Comparison of ENCODE assay signal across 1 cellular context in the genomic region with DNA sequence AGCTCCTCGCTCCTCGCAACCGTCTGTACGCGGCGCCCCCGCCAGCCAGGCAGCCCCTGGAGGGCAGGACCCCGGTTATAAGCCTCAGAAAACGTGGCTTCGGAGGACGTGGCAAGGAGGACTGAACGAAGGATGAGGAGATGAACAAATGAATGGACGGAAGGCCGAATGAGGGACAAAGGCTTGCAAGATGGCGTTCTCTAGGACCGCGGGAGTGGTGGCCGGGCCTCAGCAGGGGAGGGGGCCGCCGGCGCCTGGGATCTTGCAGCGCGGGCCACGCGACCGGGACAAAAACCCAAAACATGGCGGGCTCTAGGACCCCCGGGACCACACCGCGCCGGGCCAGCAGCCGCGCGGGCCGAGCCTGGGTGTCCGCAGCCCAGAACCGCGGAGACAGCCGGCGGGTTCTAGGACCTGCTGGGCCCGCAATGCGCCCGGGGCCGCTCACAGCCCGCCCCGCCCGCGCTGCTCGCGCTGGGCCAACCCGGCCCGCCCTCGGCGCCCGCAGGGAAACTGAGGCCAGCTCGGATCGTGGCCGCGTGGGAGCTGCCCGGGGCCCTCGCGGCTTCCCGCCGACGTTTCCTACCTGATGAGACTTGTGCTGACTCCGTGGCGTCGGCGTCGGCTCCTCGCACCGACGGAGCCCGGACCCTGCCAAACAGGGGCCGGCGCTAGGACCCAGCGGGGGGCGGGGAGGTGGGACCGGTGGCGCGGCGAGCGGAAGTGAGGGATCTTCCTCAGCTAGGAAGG.
TF ChIP-seq lines count a peak whose summit lies in the region.

No MANE protein-coding gene starts in this region.

TF ChIP-seq in HepG2, 621 proteins besides CTCF, POLR2A, EP300 and RAD21 (continued from another document and continues in another):
- TF ChIP-seq ZFP91 (CRISPR knock-in tag; IDR thresholded peaks at IDR 0.05; ENCODE audit: borderline replicate concordance) (peak; percentile 41; the same call in 1 of the 2 replicates), ZFP90 (CRISPR knock-in tag; IDR thresholded peaks at IDR 0.05; ENCODE audit: borderline replicate concordance) (peak; percentile 73), FLYWCH1 (CRISPR knock-in tag; IDR thresholded peaks at IDR 0.05) (0 out of 2 replicates have a peak, but pooled peaks have one; percentile 70), HBP1 (CRISPR knock-in tag; IDR thresholded peaks at IDR 0.05; ENCODE audit: low read depth) (peak; percentile 99), ATF5 (CRISPR knock-in tag; IDR thresholded peaks at IDR 0.05; ENCODE audit: low read depth) (no peak), RXRA (CRISPR knock-in tag; IDR thresholded peaks at IDR 0.05) (no peak; the same call in 1 of the 2 replicates), JUND (CRISPR knock-in tag; IDR thresholded peaks at IDR 0.05) (peak; percentile 35; the same call in 1 of the 2 replicates), ZNF331 (CRISPR knock-in tag; IDR thresholded peaks at IDR 0.05) (peak; percentile 49; the same call in 1 of the 2 replicates), GATAD2A (CRISPR knock-in tag; IDR thresholded peaks at IDR 0.05) (no peak; the same call in 1 of the 2 replicates), IKZF4 (CRISPR knock-in tag; IDR thresholded peaks at IDR 0.05; ENCODE audit: borderline replicate concordance, low read depth, not compliant biosample characterization) (peak; percentile 55), ZNF414 (CRISPR knock-in tag; IDR thresholded peaks at IDR 0.05) (peak; percentile 54), ZNF124 (CRISPR knock-in tag; IDR thresholded peaks at IDR 0.05) (peak; percentile 57; the same call in 1 of the 2 replicates), ZNF563 (CRISPR knock-in tag; IDR thresholded peaks at IDR 0.05) (peak; percentile 88), ZNF350 (CRISPR knock-in tag; IDR thresholded peaks at IDR 0.05; ENCODE audit: borderline replicate concordance, low read depth) (0 out of 2 replicates have a peak, but pooled peaks have one; percentile 41), CREB1 (IDR thresholded peaks at IDR 0.05) (no peak), CREB1 (CRISPR knock-in tag; IDR thresholded peaks at IDR 0.05) (no peak), ZNF263 (CRISPR knock-in tag; IDR thresholded peaks at IDR 0.05) (peak; percentile 15; the same call in 1 of the 2 replicates), FOXJ3 (CRISPR knock-in tag; IDR thresholded peaks at IDR 0.05; ENCODE audit: borderline replicate concordance) (peak; percentile 58; the same call in 1 of the 2 replicates), NFKB2 (CRISPR knock-in tag; IDR thresholded peaks at IDR 0.05; ENCODE audit: borderline replicate concordance) (peak; percentile 69), FOXO1 (CRISPR knock-in tag; IDR thresholded peaks at IDR 0.05) (peak; percentile 29; the same call in 1 of the 2 replicates), ZNF619 (CRISPR knock-in tag; IDR thresholded peaks at IDR 0.05) (peak; percentile 60; the same call in 1 of the 2 replicates), ZFY (CRISPR knock-in tag; IDR thresholded peaks at IDR 0.05) (peak; percentile 90), NFRKB (IDR thresholded peaks at IDR 0.05) (no peak), YY1 (IDR thresholded peaks at IDR 0.05; ENCODE audit: insufficient read depth, insufficient replicate concordance, low read depth, low read length) (peak; percentile 84), ZNF598 (CRISPR knock-in tag; IDR thresholded peaks at IDR 0.05; ENCODE audit: borderline replicate concordance) (peak; percentile 18; the same call in 1 of the 2 replicates), BRCA1 (CRISPR knock-in tag; IDR thresholded peaks at IDR 0.05) (peak; percentile 92; the same call in 1 of the 2 replicates), ZNF691 (CRISPR knock-in tag; IDR thresholded peaks at IDR 0.05; ENCODE audit: borderline replicate concordance, low read depth) (no peak; the same call in none of the 2 replicates), JUN (CRISPR knock-in tag; IDR thresholded peaks at IDR 0.05) (0 out of 2 replicates have a peak, but pooled peaks have one; percentile 56), ZNF839 (CRISPR knock-in tag; IDR thresholded peaks at IDR 0.05; ENCODE audit: borderline replicate concordance) (peak; percentile 59; the same call in 1 of the 2 replicates), ARNT2 (CRISPR knock-in tag; IDR thresholded peaks at IDR 0.05; ENCODE audit: low read depth) (peak; percentile 30; the same call in 1 of the 2 replicates), KAT8 (CRISPR knock-in tag; IDR thresholded peaks at IDR 0.05) (peak; percentile 43; the same call in 1 of the 2 replicates), RBM22 (optimal IDR thresholded peaks at IDR 0.05; ENCODE audit: low read length) (peak; percentile 29), HOXA3 (CRISPR knock-in tag; IDR thresholded peaks at IDR 0.05) (peak; percentile 84), MXI1 (IDR thresholded peaks at IDR 0.05; ENCODE audit: borderline replicate concordance, low read depth, low read length) (peak; percentile 47; the same call in 2 of the 3 replicates), SPEN (CRISPR knock-in tag; IDR thresholded peaks at IDR 0.05; ENCODE audit: low read depth) (peak; percentile 79), CCAR2 (optimal IDR thresholded peaks at IDR 0.05; ENCODE audit: low read depth, low read length) (peak; percentile 27), FOXK1 (CRISPR knock-in tag; IDR thresholded peaks at IDR 0.05; ENCODE audit: borderline replicate concordance, low read depth) (peak; percentile 41; the same call in 1 of the 2 replicates), ZNF138 (CRISPR knock-in tag; IDR thresholded peaks at IDR 0.05; ENCODE audit: low read depth) (peak; percentile 65), ESRRA (CRISPR knock-in tag; IDR thresholded peaks at IDR 0.05; ENCODE audit: low read depth) (peak; percentile 59; the same call in 1 of the 2 replicates), ZNF816 (CRISPR knock-in tag; IDR thresholded peaks at IDR 0.05; ENCODE audit: borderline replicate concordance) (no peak)
- TF ChIP-seq, protein P1, sequence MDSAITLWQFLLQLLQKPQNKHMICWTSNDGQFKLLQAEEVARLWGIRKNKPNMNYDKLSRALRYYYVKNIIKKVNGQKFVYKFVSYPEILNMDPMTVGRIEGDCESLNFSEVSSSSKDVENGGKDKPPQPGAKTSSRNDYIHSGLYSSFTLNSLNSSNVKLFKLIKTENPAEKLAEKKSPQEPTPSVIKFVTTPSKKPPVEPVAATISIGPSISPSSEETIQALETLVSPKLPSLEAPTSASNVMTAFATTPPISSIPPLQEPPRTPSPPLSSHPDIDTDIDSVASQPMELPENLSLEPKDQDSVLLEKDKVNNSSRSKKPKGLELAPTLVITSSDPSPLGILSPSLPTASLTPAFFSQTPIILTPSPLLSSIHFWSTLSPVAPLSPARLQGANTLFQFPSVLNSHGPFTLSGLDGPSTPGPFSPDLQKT (CRISPR knock-in tag; IDR thresholded peaks at IDR 0.05; ENCODE audit: borderline replicate concordance) = peak; percentile 41; the same call in 1 of the 2 replicates
- TF ChIP-seq, protein P2, sequence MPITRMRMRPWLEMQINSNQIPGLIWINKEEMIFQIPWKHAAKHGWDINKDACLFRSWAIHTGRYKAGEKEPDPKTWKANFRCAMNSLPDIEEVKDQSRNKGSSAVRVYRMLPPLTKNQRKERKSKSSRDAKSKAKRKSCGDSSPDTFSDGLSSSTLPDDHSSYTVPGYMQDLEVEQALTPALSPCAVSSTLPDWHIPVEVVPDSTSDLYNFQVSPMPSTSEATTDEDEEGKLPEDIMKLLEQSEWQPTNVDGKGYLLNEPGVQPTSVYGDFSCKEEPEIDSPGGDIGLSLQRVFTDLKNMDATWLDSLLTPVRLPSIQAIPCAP (CRISPR knock-in tag; IDR thresholded peaks at IDR 0.05; ENCODE audit: low read depth) = no peak
- TF ChIP-seq, protein P3, sequence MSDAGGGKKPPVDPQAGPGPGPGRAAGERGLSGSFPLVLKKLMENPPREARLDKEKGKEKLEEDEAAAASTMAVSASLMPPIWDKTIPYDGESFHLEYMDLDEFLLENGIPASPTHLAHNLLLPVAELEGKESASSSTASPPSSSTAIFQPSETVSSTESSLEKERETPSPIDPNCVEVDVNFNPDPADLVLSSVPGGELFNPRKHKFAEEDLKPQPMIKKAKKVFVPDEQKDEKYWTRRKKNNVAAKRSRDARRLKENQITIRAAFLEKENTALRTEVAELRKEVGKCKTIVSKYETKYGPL (CRISPR knock-in tag; IDR thresholded peaks at IDR 0.05) = peak; percentile 14; the same call in 1 of the 2 replicates
- TF ChIP-seq, protein P4, sequence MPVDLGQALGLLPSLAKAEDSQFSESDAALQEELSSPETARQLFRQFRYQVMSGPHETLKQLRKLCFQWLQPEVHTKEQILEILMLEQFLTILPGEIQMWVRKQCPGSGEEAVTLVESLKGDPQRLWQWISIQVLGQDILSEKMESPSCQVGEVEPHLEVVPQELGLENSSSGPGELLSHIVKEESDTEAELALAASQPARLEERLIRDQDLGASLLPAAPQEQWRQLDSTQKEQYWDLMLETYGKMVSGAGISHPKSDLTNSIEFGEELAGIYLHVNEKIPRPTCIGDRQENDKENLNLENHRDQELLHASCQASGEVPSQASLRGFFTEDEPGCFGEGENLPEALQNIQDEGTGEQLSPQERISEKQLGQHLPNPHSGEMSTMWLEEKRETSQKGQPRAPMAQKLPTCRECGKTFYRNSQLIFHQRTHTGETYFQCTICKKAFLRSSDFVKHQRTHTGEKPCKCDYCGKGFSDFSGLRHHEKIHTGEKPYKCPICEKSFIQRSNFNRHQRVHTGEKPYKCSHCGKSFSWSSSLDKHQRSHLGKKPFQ (CRISPR knock-in tag; IDR thresholded peaks at IDR 0.05; ENCODE audit: insufficient replicate concordance) = peak; percentile 79
- TF ChIP-seq, protein P5, sequence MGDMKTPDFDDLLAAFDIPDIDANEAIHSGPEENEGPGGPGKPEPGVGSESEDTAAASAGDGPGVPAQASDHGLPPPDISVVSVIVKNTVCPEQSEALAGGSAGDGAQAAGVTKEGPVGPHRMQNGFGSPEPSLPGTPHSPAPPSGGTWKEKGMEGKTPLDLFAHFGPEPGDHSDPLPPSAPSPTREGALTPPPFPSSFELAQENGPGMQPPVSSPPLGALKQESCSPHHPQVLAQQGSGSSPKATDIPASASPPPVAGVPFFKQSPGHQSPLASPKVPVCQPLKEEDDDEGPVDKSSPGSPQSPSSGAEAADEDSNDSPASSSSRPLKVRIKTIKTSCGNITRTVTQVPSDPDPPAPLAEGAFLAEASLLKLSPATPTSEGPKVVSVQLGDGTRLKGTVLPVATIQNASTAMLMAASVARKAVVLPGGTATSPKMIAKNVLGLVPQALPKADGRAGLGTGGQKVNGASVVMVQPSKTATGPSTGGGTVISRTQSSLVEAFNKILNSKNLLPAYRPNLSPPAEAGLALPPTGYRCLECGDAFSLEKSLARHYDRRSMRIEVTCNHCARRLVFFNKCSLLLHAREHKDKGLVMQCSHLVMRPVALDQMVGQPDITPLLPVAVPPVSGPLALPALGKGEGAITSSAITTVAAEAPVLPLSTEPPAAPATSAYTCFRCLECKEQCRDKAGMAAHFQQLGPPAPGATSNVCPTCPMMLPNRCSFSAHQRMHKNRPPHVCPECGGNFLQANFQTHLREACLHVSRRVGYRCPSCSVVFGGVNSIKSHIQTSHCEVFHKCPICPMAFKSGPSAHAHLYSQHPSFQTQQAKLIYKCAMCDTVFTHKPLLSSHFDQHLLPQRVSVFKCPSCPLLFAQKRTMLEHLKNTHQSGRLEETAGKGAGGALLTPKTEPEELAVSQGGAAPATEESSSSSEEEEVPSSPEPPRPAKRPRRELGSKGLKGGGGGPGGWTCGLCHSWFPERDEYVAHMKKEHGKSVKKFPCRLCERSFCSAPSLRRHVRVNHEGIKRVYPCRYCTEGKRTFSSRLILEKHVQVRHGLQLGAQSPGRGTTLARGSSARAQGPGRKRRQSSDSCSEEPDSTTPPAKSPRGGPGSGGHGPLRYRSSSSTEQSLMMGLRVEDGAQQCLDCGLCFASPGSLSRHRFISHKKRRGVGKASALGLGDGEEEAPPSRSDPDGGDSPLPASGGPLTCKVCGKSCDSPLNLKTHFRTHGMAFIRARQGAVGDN (CRISPR knock-in tag; IDR thresholded peaks at IDR 0.05) = peak; percentile 78
